ENCODE assay signal across 15 cellular contexts in genomic region chr1:181347495-181348390, GRCh38.
DNase-seq lines count a peak whose midpoint lies in the region; ATAC-seq and TF ChIP-seq lines count a peak whose summit lies in the region.
"Had no signal": no experiment of that assay in that cellular context is flagged by ENCODE, and none has a peak within 500 bp of the region (broad histone marks: within the 10 kb centered on the region; RNA-seq: fewer than 3 reads in every experiment).

No MANE protein-coding gene starts in this region.

- no peaks in the 10 kb centered on the region for H3K36me3 Mint-ChIP-seq in activated T-cell treated with anti-CD3 and anti-CD28 coated beads, Interleukin-2, amount 50 U/mL, for 72 hours (ENCODE audit: insufficient read depth in 2 of 2)

- in situ Hi-C loops in ACHN (cut with HindIII; ENCODE audit: low pct_ligation_motif_present, low pct_unique_long_range_greater_than_20kb, low sequenced_read_pairs), result no loop called here

- DNase-seq in activated T-cell treated with anti-CD3 and anti-CD28 coated beads, Interleukin-2, amount 50 U/mL, for 72 hours, result peak in 1 of 2 donors; percentile 5
- no peak for DNase-seq in activated T-cell treated with anti-CD3 and anti-CD28 coated beads, Interleukin-2, amount 50 U/mL, for 1 hour
- peak; percentile 17 for DNase-seq in NCI-H69 (lab: John Stamatoyannopoulos, UW)
- DNase-seq in coronary artery (ENCODE audit: low spot score), result peak; percentile 49
- peak; percentile 9 for DNase-seq in pons (ENCODE audit: low spot score)
- no peak for DNase-seq in NCI-H1930 (lab: John Stamatoyannopoulos, UW)
- no peak for DNase-seq in ACHN
- DNase-seq: CD4-positive, alpha-beta T cell; GOT3; NCI-H1105; NCI-H1694; NCI-H226; NCI-H526; NK-92 treated with Interleukin-12 subunit alpha and Interleukin-12 subunit beta, amount 100 ng/mL, for 24 hours had no signal

- H3K4me3 Mint-ChIP-seq in activated T-cell treated with anti-CD3 and anti-CD28 coated beads, Interleukin-2, amount 50 U/mL, for 72 hours, result no peak overlapping the region
- H3K4me3 Mint-ChIP-seq: B cell; CD4-positive, alpha-beta T cell had no signal

- H3K4me1 Mint-ChIP-seq in activated T-cell treated with anti-CD3 and anti-CD28 coated beads, Interleukin-2, amount 50 U/mL, for 72 hours (ENCODE audit: low read depth), result peaks cover 20% of the 10 kb centered on the region
- H3K4me1 Mint-ChIP-seq: B cell had no signal

- ATAC-seq in activated T-cell treated with anti-CD3 and anti-CD28 coated beads, Interleukin-2, amount 50 U/mL, for 72 hours (replicated peaks in 1 of 2), result peak; percentile 51 to 60

- H3K27me3 Mint-ChIP-seq in activated T-cell treated with anti-CD3 and anti-CD28 coated beads, Interleukin-2, amount 50 U/mL, for 72 hours (ENCODE audit: low read depth), result no peaks in the 10 kb centered on the region
- H3K27me3 Mint-ChIP-seq: CD4-positive, alpha-beta T cell had no signal

- no peaks in the 10 kb centered on the region for H3K9me3 Mint-ChIP-seq in activated T-cell treated with anti-CD3 and anti-CD28 coated beads, Interleukin-2, amount 50 U/mL, for 72 hours
- H3K9me3 Mint-ChIP-seq: CD4-positive, alpha-beta T cell had no signal

- H3K27ac ChIP-seq in coronary artery, result no peak overlapping the region

- no peak overlapping the region for H3K4me3 ChIP-seq in coronary artery

- TF ChIP-seq CTCF in coronary artery (IDR thresholded peaks at IDR 0.05), result no peak

- no peak overlapping the region for H3K27ac Mint-ChIP-seq in activated T-cell treated with anti-CD3 and anti-CD28 coated beads, Interleukin-2, amount 50 U/mL, for 72 hours
- H3K27ac Mint-ChIP-seq: B cell; CD4-positive, alpha-beta T cell had no signal

Comparison
In these comparisons a context has a peak if more than half of its experiments do, and no peak if none do; other contexts are left out.
1. DNase-seq: peak in NCI-H69 (single experiment), coronary artery (single experiment) and pons (single experiment); none in activated T-cell treated with anti-CD3 and anti-CD28 coated beads, Interleukin-2, amount 50 U/mL, for 1 hour (single experiment), NCI-H1930 (0 of 2) and ACHN (single experiment).